In the genomic region with DNA sequence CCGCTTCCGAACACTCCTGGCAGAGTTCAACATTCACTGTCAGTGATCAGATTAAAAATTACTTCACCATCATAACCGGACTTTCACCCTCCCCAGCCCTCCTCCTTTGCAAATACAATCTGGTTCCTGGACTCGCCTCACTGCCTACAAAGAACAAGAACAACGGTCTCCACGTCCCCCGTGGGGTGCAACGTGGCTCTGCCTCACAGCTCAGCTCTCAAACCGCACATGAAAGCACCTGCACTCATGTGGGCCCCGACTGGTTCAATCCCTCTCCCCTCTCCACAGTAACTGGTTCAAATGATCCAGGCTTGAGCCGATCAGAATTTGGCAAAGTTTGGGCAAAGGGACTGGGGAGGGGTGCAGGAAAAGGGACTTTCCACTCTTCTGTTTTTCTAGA, we compare ENCODE assay signal across 16 cellular contexts. TPM values are rescaled to one million over a fixed set of nuclear protein-coding genes. Genes with fewer than 3 reads are reported as not detected.
DNase-seq lines count a peak whose midpoint lies in the region; ATAC-seq, FAIRE-seq and TF ChIP-seq lines count a peak whose summit lies in the region.
"Had no signal": no experiment of that assay in that cellular context is flagged by ENCODE, and none has a peak within 500 bp of the region (broad histone marks: within the 10 kb centered on the region; RNA-seq: fewer than 3 reads in every experiment).

No MANE protein-coding gene starts in this region.

- H3K9ac ChIP-seq in DND-41 (ENCODE audit: low read depth, low read length): no peak overlapping the region

- H3K27me3 Mint-ChIP-seq in activated T-helper 2 cell treated with anti-CD3 and anti-CD28 coated beads, Interferon-gamma antibody, Interleukin-2, Interleukin-4, amounts not matched to agents 10 μg/mL and 5 μg/mL and 100 μg/mL, durations not matched to agents 14 hours and 24 hours and 36 hours (ENCODE audit: low read depth): no peaks in the 10 kb centered on the region

- intact Hi-C loops in left ventricle myocardium inferior (cut with micrococcal nuclease): no loop called here
- intact Hi-C loops in activated T-helper 2 cell treated with anti-CD3 and anti-CD28 coated beads, Interferon-gamma antibody, Interleukin-2, Interleukin-4, amounts not matched to agents 10 μg/mL and 5 μg/mL and 100 μg/mL, durations not matched to agents 14 hours and 24 hours and 36 hours (cut with micrococcal nuclease): no loop called here

- H3K36me3 ChIP-seq in DND-41 (ENCODE audit: insufficient read depth, low read length): no peaks in the 10 kb centered on the region
- H3K36me3 ChIP-seq in left ventricle myocardium inferior: peaks cover 56% of the 10 kb centered on the region
- H3K36me3 ChIP-seq: brain microvascular endothelial cell had no signal

- TF ChIP-seq POLR2A in GM12892 (IDR thresholded peaks at IDR 0.05; ENCODE audit: low read depth, low read length): no peak

- H3K79me2 ChIP-seq in DND-41 (ENCODE audit: insufficient read depth, low read length): no peaks in the 10 kb centered on the region

- peaks cover 2% of the 10 kb centered on the region for H3K4me1 Mint-ChIP-seq in activated T-helper 2 cell treated with anti-CD3 and anti-CD28 coated beads, Interferon-gamma antibody, Interleukin-2, Interleukin-4, amounts not matched to agents 10 μg/mL and 5 μg/mL and 100 μg/mL, durations not matched to agents 14 hours and 24 hours and 36 hours (ENCODE audit: low read depth)

- H3K4me3 ChIP-seq in DND-41 (ENCODE audit: low read depth in 1 of 2, low read length in 2 of 2) (no peak overlapping the region), left ventricle myocardium inferior (no peak overlapping the region), retinal pigment epithelial cell (ENCODE audit: low read length) (no peak overlapping the region)
- H3K4me3 ChIP-seq: HAP-1 had no signal

- H4K20me1 ChIP-seq in DND-41 (ENCODE audit: insufficient read depth, low read length): no peaks in the 10 kb centered on the region

- H3K27ac Mint-ChIP-seq in activated T-helper 2 cell treated with anti-CD3 and anti-CD28 coated beads, Interferon-gamma antibody, Interleukin-2, Interleukin-4, amounts not matched to agents 10 μg/mL and 5 μg/mL and 100 μg/mL, durations not matched to agents 14 hours and 24 hours and 36 hours: no peak overlapping the region

- TF ChIP-seq CTCF in DND-41 (IDR thresholded peaks at IDR 0.05; ENCODE audit: borderline replicate concordance, extremely low read depth, low read length, poor library complexity, severe bottlenecking): no peak
- TF ChIP-seq CTCF in left ventricle myocardium inferior (IDR thresholded peaks at IDR 0.05; ENCODE audit: borderline replicate concordance): no peak
- TF ChIP-seq CTCF in retinal pigment epithelial cell (conservative IDR thresholded peaks at IDR 0.05; ENCODE audit: low read depth, low read length): no peak

- H2AFZ ChIP-seq in DND-41 (ENCODE audit: low read depth, low read length): no peak overlapping the region

- ATAC-seq in DND-41 (ENCODE audit: insufficient read depth, low read depth) (no peak), GM19467 (IDR thresholded peaks at IDR 0.05; ENCODE audit: unreplicated experiment) (no peak)
- ATAC-seq: activated T-cell treated with anti-CD3 and anti-CD28 coated beads, Interleukin-2, amount 50 U/mL, for 4 hours; Panc1 had no signal

- H3K36me3 Mint-ChIP-seq in activated T-helper 2 cell treated with anti-CD3 and anti-CD28 coated beads, Interferon-gamma antibody, Interleukin-2, Interleukin-4, amounts not matched to agents 10 μg/mL and 5 μg/mL and 100 μg/mL, durations not matched to agents 14 hours and 24 hours and 36 hours (ENCODE audit: low read depth): peaks cover 25% of the 10 kb centered on the region

- no peak for FAIRE-seq in GM12892 (lab: Jason Lieb, UNC)

- DNase-seq in DND-41 (no peak), NAMALWA (ENCODE audit: low spot score) (peak; percentile 77), left ventricle myocardium inferior (peak; percentile 40), retinal pigment epithelial cell (ENCODE audit: low read depth) (peak; percentile 72), islet precursor cell (no peak), GM12892 (ENCODE audit: insufficient read length) (no peak)
- DNase-seq in activated T-helper 2 cell treated with anti-CD3 and anti-CD28 coated beads, Interferon-gamma antibody, Interleukin-2, Interleukin-4, amounts not matched to agents 10 μg/mL and 5 μg/mL and 100 μg/mL, durations not matched to agents 14 hours and 24 hours and 36 hours (ENCODE audit: low spot score): no peak
- DNase-seq: activated T-cell treated with anti-CD3 and anti-CD28 coated beads, Interleukin-2, amount 50 U/mL, for 4 hours; brain microvascular endothelial cell; IMR-90; NCI-H1930; stimulated activated CD4-positive, alpha-beta T cell treated with anti-CD3 and anti-CD28 coated beads, Interleukin-4, amount 100 ng/mL, for 1 hour had no signal

- H3K27ac ChIP-seq in DND-41 (ENCODE audit: low read length) (0 out of 2 replicates have a peak overlapping the region, but pooled peaks have one; percentile 20), left ventricle myocardium inferior (replicated peaks) (peak overlapping the region; percentile 85)
- H3K27ac ChIP-seq: brain microvascular endothelial cell, epithelial cell of prostate had no signal

- H3K4me1 ChIP-seq in DND-41 (ENCODE audit: insufficient read depth, low read length) (peaks cover 13% of the 10 kb centered on the region), left ventricle myocardium inferior (peaks cover 48% of the 10 kb centered on the region)
- H3K4me1 ChIP-seq: HAP-1 had no signal

- no peak overlapping the region for H3K4me2 ChIP-seq in DND-41 (ENCODE audit: insufficient read depth, low read length)

- H3K9me3 Mint-ChIP-seq in activated T-helper 2 cell treated with anti-CD3 and anti-CD28 coated beads, Interferon-gamma antibody, Interleukin-2, Interleukin-4, amounts not matched to agents 10 μg/mL and 5 μg/mL and 100 μg/mL, durations not matched to agents 14 hours and 24 hours and 36 hours: no peaks in the 10 kb centered on the region
- H3K9me3 Mint-ChIP-seq: activated T-cell treated with anti-CD3 and anti-CD28 coated beads, Interleukin-2, amount 50 U/mL, for 4 hours had no signal

- H3K27me3 ChIP-seq in DND-41 (ENCODE audit: insufficient read depth, low read length, poor library complexity) (no peaks in the 10 kb centered on the region), left ventricle myocardium inferior (ENCODE audit: low read depth) (no peaks in the 10 kb centered on the region)
- H3K27me3 ChIP-seq: brain microvascular endothelial cell had no signal

- H3K9me3 ChIP-seq in DND-41 (ENCODE audit: insufficient read depth, low read length, severe bottlenecking) (no peaks in the 10 kb centered on the region), left ventricle myocardium inferior (replicated peaks) (no peaks in the 10 kb centered on the region)
- H3K9me3 ChIP-seq: HAP-1 had no signal

- H3K4me3 Mint-ChIP-seq in activated T-helper 2 cell treated with anti-CD3 and anti-CD28 coated beads, Interferon-gamma antibody, Interleukin-2, Interleukin-4, amounts not matched to agents 10 μg/mL and 5 μg/mL and 100 μg/mL, durations not matched to agents 14 hours and 24 hours and 36 hours (ENCODE audit: low read depth): no peak overlapping the region
- H3K4me3 Mint-ChIP-seq: activated T-cell treated with anti-CD3 and anti-CD28 coated beads, Interleukin-2, amount 50 U/mL, for 4 hours had no signal

RNA-seq across cellular contexts. Expression of a gene that starts 21.0 kb away (rescaled TPM):
- 15.6 TPM for total RNA-seq in left ventricle myocardium inferior
- total RNA-seq in activated T-helper 2 cell treated with anti-CD3 and anti-CD28 coated beads, Interferon-gamma antibody, Interleukin-2, Interleukin-4, amounts not matched to agents 10 μg/mL and 5 μg/mL and 100 μg/mL, durations not matched to agents 14 hours and 24 hours and 36 hours: 15.2 and 15.5 TPM in 2 replicates
- 0.53 TPM for polyA plus RNA-seq in GM12892 (2012; ENCODE audit: missing spikeins)

RNA-seq across cellular contexts. Expression of a gene that starts 39.3 kb away (rescaled TPM):
- total RNA-seq in left ventricle myocardium inferior: 39.9 TPM
- total RNA-seq in activated T-helper 2 cell treated with anti-CD3 and anti-CD28 coated beads, Interferon-gamma antibody, Interleukin-2, Interleukin-4, amounts not matched to agents 10 μg/mL and 5 μg/mL and 100 μg/mL, durations not matched to agents 14 hours and 24 hours and 36 hours: 60.1 and 68.7 TPM in 2 replicates
- 23.2 TPM for polyA plus RNA-seq in GM12892 (2012; ENCODE audit: missing spikeins)

Comparison
In these comparisons a context has a peak if more than half of its experiments do, and no peak if none do; other contexts are left out.
1. DNase-seq: peak in NAMALWA (single experiment), left ventricle myocardium inferior (single experiment) and retinal pigment epithelial cell (single experiment); none in DND-41 (single experiment), activated T-helper 2 cell treated with anti-CD3 and anti-CD28 coated beads, Interferon-gamma antibody, Interleukin-2, Interleukin-4, amounts not matched to agents 10 μg/mL and 5 μg/mL and 100 μg/mL, durations not matched to agents 14 hours and 24 hours and 36 hours (single experiment), islet precursor cell (single experiment) and GM12892 (single experiment).